ENCODE assay signal across 9 cellular contexts in the genomic region with DNA sequence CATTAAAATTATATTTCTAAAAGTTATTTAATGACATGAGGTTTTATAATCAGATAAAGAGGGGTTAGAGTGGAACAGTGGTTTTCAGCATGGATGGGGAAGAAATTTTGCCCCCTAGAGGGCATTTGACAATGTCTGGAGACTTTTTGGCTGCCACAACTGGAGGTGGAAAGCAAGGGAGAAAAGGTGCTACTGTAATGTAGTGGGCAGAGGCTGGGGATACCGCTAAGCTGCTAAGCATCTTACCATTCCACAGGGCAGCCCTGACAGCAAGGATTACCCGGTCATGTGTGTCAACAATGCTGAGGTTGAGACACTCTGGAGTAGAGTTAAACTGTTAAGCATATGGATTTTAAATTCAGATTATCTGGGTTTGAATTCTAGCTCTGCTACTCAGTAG. TPM values are rescaled to one million over a fixed set of nuclear protein-coding genes. Genes with fewer than 3 reads are reported as not detected.
DNase-seq lines count a peak whose midpoint lies in the region; ATAC-seq and TF ChIP-seq lines count a peak whose summit lies in the region.
"Had no signal": no experiment of that assay in that cellular context is flagged by ENCODE, and none has a peak within 500 bp of the region (broad histone marks: within the 10 kb centered on the region; RNA-seq: fewer than 3 reads in every experiment).

No MANE protein-coding gene starts in this region.

- H3K27ac ChIP-seq in DND-41 (ENCODE audit: low read length) (no peak overlapping the region), ovary (no peak overlapping the region)

- ATAC-seq in DND-41 (ENCODE audit: insufficient read depth, low read depth) = peak; percentile 45; the same call in 1 of the 3 replicates
- peak; percentile 45 for ATAC-seq in HG02759 (IDR thresholded peaks at IDR 0.05; ENCODE audit: unreplicated experiment)
- ATAC-seq in HG03457 (IDR thresholded peaks at IDR 0.05; ENCODE audit: unreplicated experiment) = no peak

- H3K9ac ChIP-seq in DND-41 (ENCODE audit: low read depth, low read length) = no peak overlapping the region

- no peaks in the 10 kb centered on the region for H3K9me3 ChIP-seq in DND-41 (ENCODE audit: insufficient read depth, low read length, severe bottlenecking)
- H3K9me3 ChIP-seq in ovary = no peaks in the 10 kb centered on the region

- CTCF ChIA-PET in GM10248 (lab: Yijun Ruan, JAX) = interaction anchor here (0.8 to 6.8 kb wide), 8 partner anchors 12 to 234 kb away, joined by 3 to 56 read pairs (median 6); no protein-coding TSS in a partner anchor

- no peak overlapping the region for H3K4me2 ChIP-seq in DND-41 (ENCODE audit: insufficient read depth, low read length)

- TF ChIP-seq CTCF in DND-41 (IDR thresholded peaks at IDR 0.05; ENCODE audit: borderline replicate concordance, extremely low read depth, low read length, poor library complexity, severe bottlenecking) (peak; percentile 54), GM10248 (IDR thresholded peaks at IDR 0.05; ENCODE audit: control extremely low read depth, extremely low read depth, low read depth, missing control alignments) (no peak), ovary (IDR thresholded peaks at IDR 0.05) (no peak)

- no peak overlapping the region for H3K4me3 ChIP-seq in DND-41 (ENCODE audit: low read depth in 1 of 2, low read length in 2 of 2)
- H3K4me3 ChIP-seq in ovary = no peak overlapping the region

- H3K27me3 ChIP-seq in DND-41 (ENCODE audit: insufficient read depth, low read length, poor library complexity) (peaks cover 4% of the 10 kb centered on the region), ovary (no peaks in the 10 kb centered on the region)

- H3K4me1 ChIP-seq in DND-41 (ENCODE audit: insufficient read depth, low read length) (no peaks in the 10 kb centered on the region), ovary (ENCODE audit: insufficient read depth) (no peaks in the 10 kb centered on the region)

- POLR2A ChIA-PET in GM10248 (lab: Yijun Ruan, JAX) = no interaction called here

- H3K79me2 ChIP-seq in DND-41 (ENCODE audit: insufficient read depth, low read length) = no peaks in the 10 kb centered on the region

- no peaks in the 10 kb centered on the region for H3K36me3 ChIP-seq in DND-41 (ENCODE audit: insufficient read depth, low read length)
- H3K36me3 ChIP-seq in ovary = no peaks in the 10 kb centered on the region

- intact Hi-C loops in ovary (cut with DNase I) = no loop called here

- no peak for TF ChIP-seq EP300 in ovary (IDR thresholded peaks at IDR 0.05)

- DNase-seq in DND-41 (no peak), SW480 (ENCODE audit: low spot score) (peak; percentile 5), left kidney (ENCODE audit: low read depth, low spot score) (peak; percentile 36), GM10248 (ENCODE audit: extremely low spot score) (no peak), 8988T (no peak), ovary (no peak)
- DNase-seq: stimulated activated naive CD4-positive, alpha-beta T cell treated with Interleukin-2 at 50 U/mL for 16 hours had no signal

- no peaks in the 10 kb centered on the region for H4K20me1 ChIP-seq in DND-41 (ENCODE audit: insufficient read depth, low read length)

- WGBS in ovary, 3 donors = 22 to 32% (median 26%) methylated on average over 2 of the region's 2 CpGs

- no peak for TF ChIP-seq POLR2A in ovary (IDR thresholded peaks at IDR 0.05)

- H2AFZ ChIP-seq in DND-41 (ENCODE audit: low read depth, low read length) = no peak overlapping the region

RNA-seq across cellular contexts. Expression of a gene that starts 52.9 kb away (rescaled TPM):
- not detected for total RNA-seq in ovary
- polyA plus RNA-seq in ovary = not detected

Comparison
In these comparisons a context has a peak if more than half of its experiments do, and no peak if none do; other contexts are left out.
1. DNase-seq: peak in SW480 (single experiment) and left kidney (single experiment); none in DND-41 (single experiment), GM10248 (single experiment), 8988T (single experiment) and ovary (0 of 5).